ENCODE assay signal across 8 cellular contexts in genomic region chr12:54561164-54561563, GRCh38. TPM values are rescaled to one million over a fixed set of nuclear protein-coding genes. Genes with fewer than 3 reads are reported as not detected.
DNase-seq lines count a peak whose midpoint lies in the region; ATAC-seq and TF ChIP-seq lines count a peak whose summit lies in the region.

No MANE protein-coding gene starts in this region.

- H3K4me2 ChIP-seq in hepatocyte = peak overlapping the region; percentile 73

- H3K9me3 ChIP-seq in hepatocyte (ENCODE audit: low read depth) = no peaks in the 10 kb centered on the region

- POLR2A ChIA-PET in activated CD8-positive, alpha-beta T cell treated with anti-CD3 and anti-CD28 coated beads, Interleukin-2, amount 10 ng/mL, durations not matched to agents 7 days and 5 days (lab: Charles Lee) = interaction anchor here (0.7 to 1.1 kb wide), 3 partner anchors 12 to 1177 kb away, joined by 3 to 4 read pairs (median 3); partner anchors contain the start of gene PDE1B

- peaks cover 57% of the 10 kb centered on the region for H3K27me3 ChIP-seq in hepatocyte

- H3K27me3 Mint-ChIP-seq in activated CD8-positive, alpha-beta T cell treated with anti-CD3 and anti-CD28 coated beads, Interleukin-2, amount 10 ng/mL, durations not matched to agents 7 days and 5 days (ENCODE audit: low read depth) = no peaks in the 10 kb centered on the region

- no peaks in the 10 kb centered on the region for H3K36me3 ChIP-seq in hepatocyte (replicated peaks; ENCODE audit: insufficient read depth, low read depth)

- H3K4me1 ChIP-seq in hepatocyte (ENCODE audit: insufficient read depth) = no peaks in the 10 kb centered on the region

- H3K4me3 ChIP-seq in hepatocyte = no peak overlapping the region

- no peak overlapping the region for H2AFZ ChIP-seq in hepatocyte

- H3K27ac ChIP-seq in hepatocyte = no peak overlapping the region

- no peaks in the 10 kb centered on the region for H4K20me1 ChIP-seq in hepatocyte (ENCODE audit: insufficient read depth, poor library complexity, severe bottlenecking)

- ATAC-seq in HG02938 (IDR thresholded peaks at IDR 0.05; ENCODE audit: unreplicated experiment) = peak; percentile 11
- no peak for ATAC-seq in activated CD8-positive, alpha-beta T cell treated with anti-CD3 and anti-CD28 coated beads, Interleukin-2, amount 10 ng/mL, durations not matched to agents 7 days and 5 days
- no peak for ATAC-seq in GM21447 (IDR thresholded peaks at IDR 0.05; ENCODE audit: unreplicated experiment)
- no peak for ATAC-seq in HG03196 (IDR thresholded peaks at IDR 0.05; ENCODE audit: unreplicated experiment)

- H3K4me3 Mint-ChIP-seq in activated CD8-positive, alpha-beta T cell treated with anti-CD3 and anti-CD28 coated beads, Interleukin-2, amount 10 ng/mL, durations not matched to agents 7 days and 5 days = peak overlapping the region; percentile 67

- TF ChIP-seq CTCF in hepatocyte (IDR thresholded peaks at IDR 0.05; ENCODE audit: poor library complexity) = no peak

- 55% methylated on average over 3 of the region's 3 CpGs for WGBS in hepatocyte (ENCODE audit: low lambda C conversion rate, missing lambda C conversion rate)

- H3K36me3 Mint-ChIP-seq in activated CD8-positive, alpha-beta T cell treated with anti-CD3 and anti-CD28 coated beads, Interleukin-2, amount 10 ng/mL, durations not matched to agents 7 days and 5 days (ENCODE audit: low read depth) = peaks cover 3% of the 10 kb centered on the region

- DNase-seq in activated CD8-positive, alpha-beta T cell treated with anti-CD3 and anti-CD28 coated beads, Interleukin-2, amount 10 ng/mL, durations not matched to agents 7 days and 5 days = no peak
- DNase-seq in hepatocyte (ENCODE audit: low spot score) (no peak), amniotic stem cell (lab: John Stamatoyannopoulos, UW) (no peak), mesenteric fat pad (ENCODE audit: low spot score) (no peak)
- peak; percentile 46 for DNase-seq in stimulated activated CD8-positive, alpha-beta memory T cell treated with anti-CD3 and anti-CD28 coated beads, Interleukin-4, amount 100 ng/mL, for 48 hours

- H3K4me1 Mint-ChIP-seq in activated CD8-positive, alpha-beta T cell treated with anti-CD3 and anti-CD28 coated beads, Interleukin-2, amount 10 ng/mL, durations not matched to agents 7 days and 5 days (ENCODE audit: low read depth) = peaks cover 27% of the 10 kb centered on the region

- H3K9me2 ChIP-seq in hepatocyte (replicated peaks; ENCODE audit: insufficient read depth) = no peaks in the 10 kb centered on the region

- CTCF ChIA-PET in activated CD8-positive, alpha-beta T cell treated with anti-CD3 and anti-CD28 coated beads, Interleukin-2, amount 10 ng/mL, durations not matched to agents 7 days and 5 days (lab: Charles Lee) = interaction anchor here (0.8 to 1.4 kb wide), 6 partner anchors 10 to 182 kb away, joined by 3 to 16 read pairs (median 4); no protein-coding TSS in a partner anchor

- no peaks in the 10 kb centered on the region for H3K79me2 ChIP-seq in hepatocyte

- H3K9me3 Mint-ChIP-seq in activated CD8-positive, alpha-beta T cell treated with anti-CD3 and anti-CD28 coated beads, Interleukin-2, amount 10 ng/mL, durations not matched to agents 7 days and 5 days (ENCODE audit: insufficient read depth) = no peaks in the 10 kb centered on the region

- peak overlapping the region; percentile 78 for H3K27ac Mint-ChIP-seq in activated CD8-positive, alpha-beta T cell treated with anti-CD3 and anti-CD28 coated beads, Interleukin-2, amount 10 ng/mL, durations not matched to agents 7 days and 5 days

RNA-seq across cellular contexts. Expression of gene PDE1B, which starts 11.8 kb away (rescaled TPM):
- total RNA-seq in activated CD8-positive, alpha-beta T cell treated with anti-CD3 and anti-CD28 coated beads, Interleukin-2, amount 10 ng/mL, durations not matched to agents 7 days and 5 days = 1 to 10 TPM; 7.1 to 7.7 TPM
- total RNA-seq in hepatocyte (0.10 and 0.60 TPM in 2 replicates), mesenteric fat pad (56.2 TPM)
- 0.58 TPM in 1 of 2 replicates, not detected in the other for polyA plus RNA-seq in hepatocyte

RNA-seq across cellular contexts. Expression of gene PPP1R1A, which starts 27.3 kb away (rescaled TPM):
- total RNA-seq in activated CD8-positive, alpha-beta T cell treated with anti-CD3 and anti-CD28 coated beads, Interleukin-2, amount 10 ng/mL, durations not matched to agents 7 days and 5 days = not detected
- total RNA-seq in hepatocyte (14.0 and 19.9 TPM in 2 replicates), mesenteric fat pad (184 TPM)
- 26.2 and 43.2 TPM in 2 replicates for polyA plus RNA-seq in hepatocyte

Comparison
In these comparisons a context has a peak if more than half of its experiments do, and no peak if none do; other contexts are left out.
1. RNA of gene PPP1R1A, which starts 27.3 kb away (total RNA-seq): 184 TPM in mesenteric fat pad (single experiment) and 14.0 to 19.9 TPM in hepatocyte; not detected in activated CD8-positive, alpha-beta T cell treated with anti-CD3 and anti-CD28 coated beads, Interleukin-2, amount 10 ng/mL, durations not matched to agents 7 days and 5 days; every median in the first group is over 10 times any median in the second.